Comparison of ENCODE assay signal across 1 cellular context in the genomic region with DNA sequence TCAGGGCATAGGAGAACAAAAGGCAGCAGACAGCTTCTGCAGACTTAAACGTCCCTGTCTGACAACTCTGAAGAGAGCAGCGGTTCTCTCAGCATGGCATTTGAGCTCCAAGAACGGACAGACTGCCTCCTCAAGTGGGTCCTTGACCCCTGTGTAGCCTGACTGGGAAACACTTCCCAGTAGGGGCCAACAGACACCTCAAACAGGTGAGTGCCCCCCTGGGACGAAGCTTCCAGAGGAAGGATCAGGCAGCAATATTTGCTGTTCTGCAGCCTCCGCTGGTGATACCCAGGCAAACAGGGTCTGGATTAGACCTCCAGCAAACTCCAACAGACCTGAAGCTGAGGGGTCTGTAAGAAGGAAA.
TF ChIP-seq lines count a peak whose summit lies in the region.
"Not testable (repeated sequence)": the region's sequence is repeated elsewhere in the genome, so short reads cannot be mapped to it uniquely, and the experiment has no call there.

No MANE protein-coding gene starts in this region.

TF ChIP-seq in HepG2, 621 proteins besides CTCF, POLR2A, EP300 and RAD21 (continued from another document and continues in another):
- TF ChIP-seq UBTF (CRISPR knock-in tag; IDR thresholded peaks at IDR 0.05), result peak; percentile 3; the same call in 1 of the 2 replicates
- TF ChIP-seq ZNF224 (CRISPR knock-in tag; IDR thresholded peaks at IDR 0.05), result 0 out of 2 replicates have a peak, but pooled peaks have one; percentile 31
- 0 out of 2 replicates have a peak, but pooled peaks have one; percentile 2 for TF ChIP-seq ZFP36L1 (CRISPR knock-in tag; IDR thresholded peaks at IDR 0.05)
- peak; percentile 14; the same call in 1 of the 2 replicates for TF ChIP-seq MTA1 (CRISPR knock-in tag; IDR thresholded peaks at IDR 0.05; ENCODE audit: borderline replicate concordance)
- TF ChIP-seq KAT7 (CRISPR knock-in tag; IDR thresholded peaks at IDR 0.05; ENCODE audit: borderline replicate concordance), result 0 out of 2 replicates have a peak, but pooled peaks have one; percentile 2
- 0 out of 2 replicates have a peak, but pooled peaks have one; percentile 14 for TF ChIP-seq ZNF230 (CRISPR knock-in tag; IDR thresholded peaks at IDR 0.05)
- 0 out of 2 replicates have a peak, but pooled peaks have one; percentile 67 for TF ChIP-seq ZNF20 (CRISPR knock-in tag; IDR thresholded peaks at IDR 0.05)
- peak; percentile 8; the same call in 1 of the 2 replicates for TF ChIP-seq ZFY (CRISPR knock-in tag; IDR thresholded peaks at IDR 0.05)
- TF ChIP-seq HIVEP1 (CRISPR knock-in tag; IDR thresholded peaks at IDR 0.05), result 0 out of 2 replicates have a peak, but pooled peaks have one; percentile 12
- peak; percentile 67; the same call in 1 of the 2 replicates for TF ChIP-seq ZNF414 (CRISPR knock-in tag; IDR thresholded peaks at IDR 0.05)
- TF ChIP-seq JUNB (CRISPR knock-in tag; IDR thresholded peaks at IDR 0.05; ENCODE audit: borderline replicate concordance), result 0 out of 2 replicates have a peak, but pooled peaks have one; percentile 16
- TF ChIP-seq ZNF333 (CRISPR knock-in tag; IDR thresholded peaks at IDR 0.05; ENCODE audit: borderline replicate concordance), result peak; percentile 45; the same call in 1 of the 2 replicates
- TF ChIP-seq, protein P1, sequence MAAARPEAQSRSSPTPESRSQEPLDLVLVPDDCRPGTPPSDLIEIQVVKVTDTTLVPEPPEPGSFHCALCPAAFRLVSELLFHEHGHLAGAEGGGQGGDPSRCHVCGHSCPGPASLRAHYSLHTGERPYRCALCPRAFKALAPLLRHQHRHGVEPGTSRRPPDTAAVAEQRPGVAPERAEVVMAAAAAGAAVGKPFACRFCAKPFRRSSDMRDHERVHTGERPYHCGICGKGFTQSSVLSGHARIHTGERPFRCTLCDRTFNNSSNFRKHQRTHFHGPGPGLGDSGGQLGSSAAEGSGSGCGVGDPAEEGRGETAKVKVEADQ (CRISPR knock-in tag; IDR thresholded peaks at IDR 0.05; ENCODE audit: borderline replicate concordance), result peak; percentile 85
- TF ChIP-seq ZNF687 (CRISPR knock-in tag; IDR thresholded peaks at IDR 0.05), result peak; percentile 89
- 0 out of 2 replicates have a peak, but pooled peaks have one; percentile 62 for TF ChIP-seq ZNF839 (CRISPR knock-in tag; IDR thresholded peaks at IDR 0.05; ENCODE audit: borderline replicate concordance)
- TF ChIP-seq, protein P2, sequence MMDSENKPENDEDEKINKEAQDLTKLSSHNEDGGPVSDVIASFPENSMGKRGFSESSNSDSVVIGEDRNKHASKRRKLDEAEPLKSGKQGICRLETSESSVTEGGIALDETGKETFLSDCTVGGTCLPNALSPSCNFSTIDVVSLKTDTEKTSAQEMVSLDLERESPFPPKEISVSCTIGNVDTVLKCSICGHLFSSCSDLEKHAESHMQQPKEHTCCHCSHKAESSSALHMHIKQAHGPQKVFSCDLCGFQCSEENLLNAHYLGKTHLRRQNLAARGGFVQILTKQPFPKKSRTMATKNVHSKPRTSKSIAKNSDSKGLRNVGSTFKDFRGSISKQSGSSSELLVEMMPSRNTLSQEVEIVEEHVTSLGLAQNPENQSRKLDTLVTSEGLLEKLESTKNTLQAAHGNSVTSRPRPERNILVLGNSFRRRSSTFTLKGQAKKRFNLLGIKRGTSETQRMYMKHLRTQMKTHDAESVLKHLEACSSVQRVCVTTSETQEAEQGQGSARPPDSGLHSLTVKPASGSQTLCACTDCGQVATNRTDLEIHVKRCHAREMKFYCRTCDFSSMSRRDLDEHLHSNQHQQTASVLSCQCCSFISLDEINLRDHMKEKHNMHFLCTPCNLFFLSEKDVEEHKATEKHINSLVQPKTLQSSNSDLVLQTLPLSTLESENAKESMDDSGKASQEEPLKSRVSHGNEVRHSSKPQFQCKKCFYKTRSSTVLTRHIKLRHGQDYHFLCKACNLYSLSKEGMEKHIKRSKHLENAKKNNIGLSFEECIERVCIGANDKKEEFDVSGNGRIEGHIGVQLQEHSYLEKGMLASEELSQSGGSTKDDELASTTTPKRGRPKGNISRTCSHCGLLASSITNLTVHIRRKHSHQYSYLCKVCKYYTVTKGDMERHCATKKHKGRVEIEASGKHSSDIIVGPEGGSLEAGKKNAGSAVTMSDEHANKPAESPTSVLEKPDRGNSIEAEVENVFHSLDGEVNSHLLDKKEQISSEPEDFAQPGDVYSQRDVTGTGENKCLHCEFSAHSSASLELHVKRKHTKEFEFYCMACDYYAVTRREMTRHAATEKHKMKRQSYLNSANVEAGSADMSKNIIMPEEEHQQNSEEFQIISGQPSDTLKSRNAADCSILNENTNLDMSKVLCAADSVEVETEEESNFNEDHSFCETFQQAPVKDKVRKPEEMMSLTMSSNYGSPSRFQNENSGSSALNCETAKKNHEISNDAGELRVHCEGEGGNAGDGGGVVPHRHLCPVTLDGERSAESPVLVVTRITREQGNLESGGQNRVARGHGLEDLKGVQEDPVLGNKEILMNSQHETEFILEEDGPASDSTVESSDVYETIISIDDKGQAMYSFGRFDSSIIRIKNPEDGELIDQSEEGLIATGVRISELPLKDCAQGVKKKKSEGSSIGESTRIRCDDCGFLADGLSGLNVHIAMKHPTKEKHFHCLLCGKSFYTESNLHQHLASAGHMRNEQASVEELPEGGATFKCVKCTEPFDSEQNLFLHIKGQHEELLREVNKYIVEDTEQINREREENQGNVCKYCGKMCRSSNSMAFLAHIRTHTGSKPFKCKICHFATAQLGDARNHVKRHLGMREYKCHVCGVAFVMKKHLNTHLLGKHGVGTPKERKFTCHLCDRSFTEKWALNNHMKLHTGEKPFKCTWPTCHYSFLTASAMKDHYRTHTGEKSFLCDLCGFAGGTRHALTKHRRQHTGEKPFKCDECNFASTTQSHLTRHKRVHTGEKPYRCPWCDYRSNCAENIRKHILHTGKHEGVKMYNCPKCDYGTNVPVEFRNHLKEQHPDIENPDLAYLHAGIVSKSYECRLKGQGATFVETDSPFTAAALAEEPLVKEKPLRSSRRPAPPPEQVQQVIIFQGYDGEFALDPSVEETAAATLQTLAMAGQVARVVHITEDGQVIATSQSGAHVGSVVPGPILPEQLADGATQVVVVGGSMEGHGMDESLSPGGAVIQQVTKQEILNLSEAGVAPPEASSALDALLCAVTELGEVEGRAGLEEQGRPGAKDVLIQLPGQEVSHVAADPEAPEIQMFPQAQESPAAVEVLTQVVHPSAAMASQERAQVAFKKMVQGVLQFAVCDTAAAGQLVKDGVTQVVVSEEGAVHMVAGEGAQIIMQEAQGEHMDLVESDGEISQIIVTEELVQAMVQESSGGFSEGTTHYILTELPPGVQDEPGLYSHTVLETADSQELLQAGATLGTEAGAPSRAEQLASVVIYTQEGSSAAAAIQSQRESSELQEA (CRISPR knock-in tag; IDR thresholded peaks at IDR 0.05; ENCODE audit: not compliant biosample characterization), result peak; percentile 54
- peak; percentile 81; the same call in 1 of the 2 replicates for TF ChIP-seq ZNF598 (CRISPR knock-in tag; IDR thresholded peaks at IDR 0.05; ENCODE audit: borderline replicate concordance)
- TF ChIP-seq ZNF670 (CRISPR knock-in tag; IDR thresholded peaks at IDR 0.05; ENCODE audit: borderline replicate concordance), result 0 out of 2 replicates have a peak, but pooled peaks have one; percentile 17
- peak; percentile 53; the same call in 1 of the 2 replicates for TF ChIP-seq RNF219 (CRISPR knock-in tag; IDR thresholded peaks at IDR 0.05)
- peak; percentile 51; the same call in 1 of the 2 replicates for TF ChIP-seq ZNF274 (CRISPR knock-in tag; IDR thresholded peaks at IDR 0.05)
- TF ChIP-seq ZBTB1 (CRISPR knock-in tag; IDR thresholded peaks at IDR 0.05; ENCODE audit: borderline replicate concordance), result 0 out of 2 replicates have a peak, but pooled peaks have one; percentile 28
- TF ChIP-seq ZNF781 (CRISPR knock-in tag; IDR thresholded peaks at IDR 0.05; ENCODE audit: borderline replicate concordance, not compliant biosample characterization), result peak; percentile 7
- TF ChIP-seq, protein P3, sequence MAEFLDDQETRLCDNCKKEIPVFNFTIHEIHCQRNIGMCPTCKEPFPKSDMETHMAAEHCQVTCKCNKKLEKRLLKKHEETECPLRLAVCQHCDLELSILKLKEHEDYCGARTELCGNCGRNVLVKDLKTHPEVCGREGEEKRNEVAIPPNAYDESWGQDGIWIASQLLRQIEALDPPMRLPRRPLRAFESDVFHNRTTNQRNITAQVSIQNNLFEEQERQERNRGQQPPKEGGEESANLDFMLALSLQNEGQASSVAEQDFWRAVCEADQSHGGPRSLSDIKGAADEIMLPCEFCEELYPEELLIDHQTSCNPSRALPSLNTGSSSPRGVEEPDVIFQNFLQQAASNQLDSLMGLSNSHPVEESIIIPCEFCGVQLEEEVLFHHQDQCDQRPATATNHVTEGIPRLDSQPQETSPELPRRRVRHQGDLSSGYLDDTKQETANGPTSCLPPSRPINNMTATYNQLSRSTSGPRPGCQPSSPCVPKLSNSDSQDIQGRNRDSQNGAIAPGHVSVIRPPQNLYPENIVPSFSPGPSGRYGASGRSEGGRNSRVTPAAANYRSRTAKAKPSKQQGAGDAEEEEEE (CRISPR knock-in tag; IDR thresholded peaks at IDR 0.05; ENCODE audit: borderline replicate concordance), result peak; percentile 38; the same call in 1 of the 2 replicates
- TF ChIP-seq ZNF460 (CRISPR knock-in tag; IDR thresholded peaks at IDR 0.05; ENCODE audit: borderline replicate concordance), result 0 out of 2 replicates have a peak, but pooled peaks have one; percentile 3
- peak; percentile 75; the same call in 1 of the 2 replicates for TF ChIP-seq WIZ (CRISPR knock-in tag; IDR thresholded peaks at IDR 0.05)
- 0 out of 2 replicates have a peak, but pooled peaks have one; percentile 55 for TF ChIP-seq IRF9 (CRISPR knock-in tag; IDR thresholded peaks at IDR 0.05; ENCODE audit: borderline replicate concordance)
- peak; percentile 0; the same call in 1 of the 2 replicates for TF ChIP-seq SALL1 (CRISPR knock-in tag; IDR thresholded peaks at IDR 0.05)
- TF ChIP-seq SOX6 (IDR thresholded peaks at IDR 0.05), result not testable (repeated sequence)
- peak; percentile 38; the same call in 1 of the 2 replicates for TF ChIP-seq SOX6 (CRISPR knock-in tag; IDR thresholded peaks at IDR 0.05)
- peak; percentile 59; the same call in 1 of the 2 replicates for TF ChIP-seq KDM5B (CRISPR knock-in tag; IDR thresholded peaks at IDR 0.05; ENCODE audit: borderline replicate concordance)
